ENCODE assay signal across 1 cellular context in the genomic region with DNA sequence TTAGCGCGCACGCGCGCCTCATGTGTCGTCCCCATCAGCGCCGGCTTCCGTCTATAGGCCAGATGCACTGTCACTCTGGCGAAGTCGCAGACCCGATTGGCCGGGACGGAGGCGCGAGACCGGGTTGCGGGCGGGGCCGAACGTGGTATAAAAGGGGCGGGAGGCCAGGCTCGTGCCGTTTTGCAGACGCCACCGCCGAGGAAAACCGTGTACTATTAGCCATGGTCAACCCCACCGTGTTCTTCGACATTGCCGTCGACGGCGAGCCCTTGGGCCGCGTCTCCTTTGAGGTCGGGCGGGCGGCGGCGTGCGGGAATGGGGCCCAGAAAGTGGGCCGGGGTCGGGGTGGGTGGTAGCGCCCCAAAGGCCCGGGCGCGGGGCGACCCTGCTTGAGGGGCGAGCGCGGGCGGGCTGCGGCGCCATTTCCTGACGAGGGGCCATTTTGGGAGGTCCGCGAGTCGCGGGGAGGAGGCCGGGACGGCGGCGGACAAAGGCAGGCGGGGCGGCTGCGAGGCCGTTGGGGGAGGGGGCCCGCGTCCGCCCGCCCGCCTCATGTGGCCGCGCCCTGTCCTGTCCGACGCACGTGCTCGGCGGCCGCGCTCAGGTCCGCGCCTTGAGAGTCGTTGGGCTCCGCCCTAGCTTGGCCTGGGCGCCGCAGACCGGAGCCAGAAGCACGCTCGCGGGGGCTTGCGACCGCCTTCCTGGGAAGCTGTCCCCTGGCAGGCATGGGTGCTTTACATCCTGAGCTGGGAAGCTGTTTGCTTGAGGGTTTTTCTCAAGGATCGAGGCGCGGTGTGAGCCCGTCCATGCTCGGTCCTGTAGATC.
A peak's percentile ranks its signal among the peaks of the same experiment; 100 is the strongest.
TF ChIP-seq lines count a peak whose summit lies in the region.

A gene (plus strand): TSS at position 178 of the 825 bp plus-strand sequence. CDS start 44 bp downstream, at position 222.

TF ChIP-seq in HCT116, 20 proteins besides CTCF, POLR2A, EP300 and RAD21 (continued from another document):
- TF ChIP-seq, protein P1, sequence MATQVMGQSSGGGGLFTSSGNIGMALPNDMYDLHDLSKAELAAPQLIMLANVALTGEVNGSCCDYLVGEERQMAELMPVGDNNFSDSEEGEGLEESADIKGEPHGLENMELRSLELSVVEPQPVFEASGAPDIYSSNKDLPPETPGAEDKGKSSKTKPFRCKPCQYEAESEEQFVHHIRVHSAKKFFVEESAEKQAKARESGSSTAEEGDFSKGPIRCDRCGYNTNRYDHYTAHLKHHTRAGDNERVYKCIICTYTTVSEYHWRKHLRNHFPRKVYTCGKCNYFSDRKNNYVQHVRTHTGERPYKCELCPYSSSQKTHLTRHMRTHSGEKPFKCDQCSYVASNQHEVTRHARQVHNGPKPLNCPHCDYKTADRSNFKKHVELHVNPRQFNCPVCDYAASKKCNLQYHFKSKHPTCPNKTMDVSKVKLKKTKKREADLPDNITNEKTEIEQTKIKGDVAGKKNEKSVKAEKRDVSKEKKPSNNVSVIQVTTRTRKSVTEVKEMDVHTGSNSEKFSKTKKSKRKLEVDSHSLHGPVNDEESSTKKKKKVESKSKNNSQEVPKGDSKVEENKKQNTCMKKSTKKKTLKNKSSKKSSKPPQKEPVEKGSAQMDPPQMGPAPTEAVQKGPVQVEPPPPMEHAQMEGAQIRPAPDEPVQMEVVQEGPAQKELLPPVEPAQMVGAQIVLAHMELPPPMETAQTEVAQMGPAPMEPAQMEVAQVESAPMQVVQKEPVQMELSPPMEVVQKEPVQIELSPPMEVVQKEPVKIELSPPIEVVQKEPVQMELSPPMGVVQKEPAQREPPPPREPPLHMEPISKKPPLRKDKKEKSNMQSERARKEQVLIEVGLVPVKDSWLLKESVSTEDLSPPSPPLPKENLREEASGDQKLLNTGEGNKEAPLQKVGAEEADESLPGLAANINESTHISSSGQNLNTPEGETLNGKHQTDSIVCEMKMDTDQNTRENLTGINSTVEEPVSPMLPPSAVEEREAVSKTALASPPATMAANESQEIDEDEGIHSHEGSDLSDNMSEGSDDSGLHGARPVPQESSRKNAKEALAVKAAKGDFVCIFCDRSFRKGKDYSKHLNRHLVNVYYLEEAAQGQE (IDR thresholded peaks at IDR 0.05; ENCODE audit: low read depth): no peak
- TF ChIP-seq EZH2phosphoT487 (IDR thresholded peaks at IDR 0.05; ENCODE audit: borderline replicate concordance) (no peak), EGR1 (IDR thresholded peaks at IDR 0.05; ENCODE audit: low read depth) (no peak)
- TF ChIP-seq, protein P2, sequence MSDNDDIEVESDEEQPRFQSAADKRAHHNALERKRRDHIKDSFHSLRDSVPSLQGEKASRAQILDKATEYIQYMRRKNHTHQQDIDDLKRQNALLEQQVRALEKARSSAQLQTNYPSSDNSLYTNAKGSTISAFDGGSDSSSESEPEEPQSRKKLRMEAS (IDR thresholded peaks at IDR 0.05): peak; percentile 92
TF ChIP-seq in HCT116: peak in this region for 7.
